ENCODE assay signal across 35 cellular contexts in genomic region chr2:15262792-15263191, GRCh38.
DNase-seq lines count a peak whose midpoint lies in the region; ATAC-seq and TF ChIP-seq lines count a peak whose summit lies in the region.
"Had no signal": no experiment of that assay in that cellular context is flagged by ENCODE, and none has a peak within 500 bp of the region (broad histone marks: within the 10 kb centered on the region; RNA-seq: fewer than 3 reads in every experiment).

No MANE protein-coding gene starts in this region.

- H3K27ac ChIP-seq in mesenchymal stem cell (ENCODE audit: low read length, poor library complexity, severe bottlenecking) (no peak overlapping the region), trophoblast cell (ENCODE audit: low read depth, low read length) (no peak overlapping the region)
- H3K27ac ChIP-seq: 22Rv1; A549; BLaER1; BLaER1 treated with 17β-estradiol and CSF1 and Interleukin-3, amounts not matched to agents 10 nM and 100 nM; C4-2B had no signal

- WGBS in mesenchymal stem cell, result 100% methylated on average over 1 of the region's 2 CpGs
- WGBS in trophoblast cell (ENCODE audit: extremely low coverage, insufficient coverage, insufficient read length), result no CpG with 5 or more reads among the region's 2 CpGs

- no peak overlapping the region for H2AFZ ChIP-seq in mesenchymal stem cell (ENCODE audit: low read depth, low read length)
- H2AFZ ChIP-seq in trophoblast cell (ENCODE audit: insufficient read depth, low read length, poor library complexity), result no peak overlapping the region

- H3K18ac ChIP-seq in mesenchymal stem cell (ENCODE audit: low read depth in 1 of 2, low read length in 2 of 2) (no peak overlapping the region), trophoblast cell (ENCODE audit: low read length) (no peak overlapping the region)

- H3K79me1 ChIP-seq in mesenchymal stem cell (replicated peaks; ENCODE audit: low read length, poor library complexity, severe bottlenecking), result peaks cover 8% of the 10 kb centered on the region
- no peaks in the 10 kb centered on the region for H3K79me1 ChIP-seq in trophoblast cell (ENCODE audit: low read length)

- H2BK12ac ChIP-seq in mesenchymal stem cell (ENCODE audit: low read length in 2 of 2) (no peak overlapping the region), trophoblast cell (ENCODE audit: low read length) (no peak overlapping the region)

- H2BK15ac ChIP-seq in mesenchymal stem cell (ENCODE audit: low read depth, poor library complexity, severe bottlenecking), result peak overlapping the region; percentile 46

- H3K4ac ChIP-seq in mesenchymal stem cell (ENCODE audit: low read depth in 1 of 2, low read length in 2 of 2), result no peak overlapping the region
- no peak overlapping the region for H3K4ac ChIP-seq in trophoblast cell (ENCODE audit: low read depth, low read length)

- DNase-seq in Right ventricle myocardium inferior (ENCODE audit: missing footprints), result peak; percentile 52
- DNase-seq in Right ventricle myocardium superior, result no peak
- DNase-seq in mesenchymal stem cell, result no peak
- peak; percentile 81 to 92 for DNase-seq in trophoblast cell
- DNase-seq in GM10266 (ENCODE audit: extremely low spot score), result no peak
- no peak for DNase-seq in KG1 (lab: John Stamatoyannopoulos, UW)
- no peak for DNase-seq in DMS53 treated with DMSO at 0.1 percent for 48 hours (lab: John Stamatoyannopoulos, UW; ENCODE audit: unreplicated experiment)
- DNase-seq: 8988T; ACHN; AML-193; BE2C; C1 segment of cervical spinal cord; Caco-2; Calu3; CD4-positive, alpha-beta memory T cell; CD4-positive, alpha-beta T cell; CD4-positive, CD25-positive, alpha-beta regulatory T cell; CD8-positive, alpha-beta memory T cell; CD8-positive, alpha-beta T cell; COR-L47; DMS 273 treated with DMSO at 0.1 percent for 48 hours; DMS153; DMS53; DMS79; DMS79 treated with DMSO at 0.1 percent for 48 hours; DND-41; EL had no signal

- H4K8ac ChIP-seq in mesenchymal stem cell (ENCODE audit: low read length), result no peak overlapping the region
- H4K8ac ChIP-seq in trophoblast cell (ENCODE audit: low read depth, low read length), result no peak overlapping the region

- no peaks in the 10 kb centered on the region for H3K27me3 Mint-ChIP-seq in nephron (ENCODE audit: low read depth)
- H3K27me3 Mint-ChIP-seq: B cell; CD4-positive, alpha-beta memory T cell; CD4-positive, alpha-beta T cell; CD4-positive, CD25-positive, alpha-beta regulatory T cell; CD8-positive, alpha-beta memory T cell had no signal

- no peak overlapping the region for H4K91ac ChIP-seq in mesenchymal stem cell (ENCODE audit: low read length)
- no peak overlapping the region for H4K91ac ChIP-seq in trophoblast cell (ENCODE audit: low read depth, low read length)

- peaks cover 11% of the 10 kb centered on the region for H3K9me3 Mint-ChIP-seq in nephron

- H3K4me1 ChIP-seq in mesenchymal stem cell (ENCODE audit: control insufficient read depth, insufficient read depth, low read depth, low read length), result no peaks in the 10 kb centered on the region
- no peaks in the 10 kb centered on the region for H3K4me1 ChIP-seq in trophoblast cell (ENCODE audit: control insufficient read depth in 1 of 2, insufficient read depth in 2 of 2, low read length in 2 of 2)
- H3K4me1 ChIP-seq: A549; BLaER1; BLaER1 treated with 17β-estradiol and CSF1 and Interleukin-3, amounts not matched to agents 10 nM and 100 nM had no signal

- H2BK120ac ChIP-seq in mesenchymal stem cell (ENCODE audit: low read depth, low read length) (no peak overlapping the region), trophoblast cell (ENCODE audit: insufficient read depth, low read length, poor library complexity) (no peak overlapping the region)

- H3K4me3 Mint-ChIP-seq in nephron, result no peak overlapping the region
- H3K4me3 Mint-ChIP-seq: B cell; CD14-positive monocyte; CD4-positive, alpha-beta memory T cell; CD4-positive, alpha-beta T cell; CD4-positive, CD25-positive, alpha-beta regulatory T cell; CD8-positive, alpha-beta memory T cell; CD8-positive, alpha-beta T cell had no signal

- H3K14ac ChIP-seq in mesenchymal stem cell (ENCODE audit: low read length in 2 of 2) (no peak overlapping the region), trophoblast cell (ENCODE audit: low read length) (no peak overlapping the region)

- H3K36me3 Mint-ChIP-seq in nephron (ENCODE audit: low read depth), result peaks cover 22% of the 10 kb centered on the region

- H2AK5ac ChIP-seq in mesenchymal stem cell (ENCODE audit: low read length, severe bottlenecking), result no peak overlapping the region
- no peak overlapping the region for H2AK5ac ChIP-seq in trophoblast cell (ENCODE audit: low read length)

- ATAC-seq in Right ventricle myocardium inferior, result no peak
- no peak for ATAC-seq in Right ventricle myocardium superior (ENCODE audit: poor library complexity)
- ATAC-seq: A549; CD8-positive, alpha-beta T cell had no signal

- H3K23ac ChIP-seq in mesenchymal stem cell (ENCODE audit: low read length in 2 of 2) (no peak overlapping the region), trophoblast cell (ENCODE audit: low read length) (no peak overlapping the region)

- H3K27me3 ChIP-seq in mesenchymal stem cell (ENCODE audit: control insufficient read depth in 1 of 2, insufficient read depth in 1 of 2, low read length in 2 of 2) (no peaks in the 10 kb centered on the region), trophoblast cell (ENCODE audit: insufficient read depth, low read length) (no peaks in the 10 kb centered on the region)
- H3K27me3 ChIP-seq: BE2C; BLaER1; BLaER1 treated with 17β-estradiol and CSF1 and Interleukin-3, amounts not matched to agents 10 nM and 100 nM had no signal

- no peak overlapping the region for H4K12ac ChIP-seq in trophoblast cell (ENCODE audit: low read depth, low read length)

- H3K4me1 Mint-ChIP-seq in nephron, result peaks cover 43% of the 10 kb centered on the region
- H3K4me1 Mint-ChIP-seq: B cell; CD14-positive monocyte; CD4-positive, alpha-beta memory T cell; CD4-positive, CD25-positive, alpha-beta regulatory T cell; CD8-positive, alpha-beta memory T cell had no signal

- H3K36me3 ChIP-seq in mesenchymal stem cell (ENCODE audit: control insufficient read depth in 1 of 2, insufficient read depth in 2 of 2, low read depth in 1 of 2, low read length in 2 of 2) (peaks cover 0 to 4% of the 10 kb centered on the region in 2 experiments), trophoblast cell (ENCODE audit: control insufficient read depth in 1 of 2, insufficient read depth in 2 of 2, low read length in 2 of 2) (no peaks in the 10 kb centered on the region)
- H3K36me3 ChIP-seq: BE2C had no signal

- H3K4me3 ChIP-seq in mesenchymal stem cell (ENCODE audit: insufficient read depth in 1 of 2, low read depth in 1 of 2, low read length in 2 of 2), result no peak overlapping the region
- no peak overlapping the region for H3K4me3 ChIP-seq in trophoblast cell (ENCODE audit: low read depth, low read length)
- H3K4me3 ChIP-seq: A549; BLaER1; BLaER1 treated with 17β-estradiol and CSF1 and Interleukin-3, amounts not matched to agents 10 nM and 100 nM had no signal

- no peaks in the 10 kb centered on the region for H3K79me2 ChIP-seq in trophoblast cell (ENCODE audit: control insufficient read depth, insufficient read depth, low read length, poor library complexity)

- intact Hi-C loops in Right ventricle myocardium inferior (cut with DNase I) (no loop called here), Right ventricle myocardium superior (cut with DNase I) (no loop called here)

- TF ChIP-seq CTCF in nephron (IDR thresholded peaks at IDR 0.05; ENCODE audit: unreplicated experiment in 3 of 3) (no peak), GM10266 (IDR thresholded peaks at IDR 0.05; ENCODE audit: control insufficient read depth, insufficient read depth, low read depth, missing control alignments) (no peak)

- no peak overlapping the region for H3K9ac ChIP-seq in mesenchymal stem cell (ENCODE audit: low read length)
- H3K9ac ChIP-seq in trophoblast cell (ENCODE audit: low read length), result no peak overlapping the region
- H3K9ac ChIP-seq: BLaER1; BLaER1 treated with 17β-estradiol and CSF1 and Interleukin-3, amounts not matched to agents 10 nM and 100 nM had no signal

- peak overlapping the region in 2 of 3 experiments; percentile 24 to 37 for H3K27ac Mint-ChIP-seq in nephron
- H3K27ac Mint-ChIP-seq: B cell; CD4-positive, alpha-beta memory T cell; CD4-positive, alpha-beta T cell; CD4-positive, CD25-positive, alpha-beta regulatory T cell; CD8-positive, alpha-beta memory T cell; CD8-positive, alpha-beta T cell had no signal

- H3K9me3 ChIP-seq in mesenchymal stem cell (ENCODE audit: control insufficient read depth, low read length) (peaks cover 7% of the 10 kb centered on the region), trophoblast cell (ENCODE audit: insufficient read depth, low read depth, low read length) (no peaks in the 10 kb centered on the region)
- H3K9me3 ChIP-seq: A549, BE2C had no signal

- no peak overlapping the region for H2BK5ac ChIP-seq in mesenchymal stem cell (ENCODE audit: low read depth, low read length, poor library complexity, severe bottlenecking)
- no peak overlapping the region for H2BK5ac ChIP-seq in trophoblast cell (ENCODE audit: low read depth, low read length, poor library complexity)

- H3K4me2 ChIP-seq in mesenchymal stem cell (ENCODE audit: low read length, poor library complexity, severe bottlenecking) (no peak overlapping the region), trophoblast cell (ENCODE audit: low read length) (no peak overlapping the region)
- H3K4me2 ChIP-seq: A549; BLaER1; BLaER1 treated with 17β-estradiol and CSF1 and Interleukin-3, amounts not matched to agents 10 nM and 100 nM had no signal

Comparison
In these comparisons a context has a peak if more than half of its experiments do, and no peak if none do; other contexts are left out.
1. DNase-seq: peak in Right ventricle myocardium inferior (single experiment) and trophoblast cell (2 of 2); none in Right ventricle myocardium superior (single experiment), mesenchymal stem cell (single experiment), GM10266 (single experiment), KG1 (single experiment) and DMS53 treated with DMSO at 0.1 percent for 48 hours (single experiment).